8 cellular contexts compared by ENCODE assay signal in the genomic region with DNA sequence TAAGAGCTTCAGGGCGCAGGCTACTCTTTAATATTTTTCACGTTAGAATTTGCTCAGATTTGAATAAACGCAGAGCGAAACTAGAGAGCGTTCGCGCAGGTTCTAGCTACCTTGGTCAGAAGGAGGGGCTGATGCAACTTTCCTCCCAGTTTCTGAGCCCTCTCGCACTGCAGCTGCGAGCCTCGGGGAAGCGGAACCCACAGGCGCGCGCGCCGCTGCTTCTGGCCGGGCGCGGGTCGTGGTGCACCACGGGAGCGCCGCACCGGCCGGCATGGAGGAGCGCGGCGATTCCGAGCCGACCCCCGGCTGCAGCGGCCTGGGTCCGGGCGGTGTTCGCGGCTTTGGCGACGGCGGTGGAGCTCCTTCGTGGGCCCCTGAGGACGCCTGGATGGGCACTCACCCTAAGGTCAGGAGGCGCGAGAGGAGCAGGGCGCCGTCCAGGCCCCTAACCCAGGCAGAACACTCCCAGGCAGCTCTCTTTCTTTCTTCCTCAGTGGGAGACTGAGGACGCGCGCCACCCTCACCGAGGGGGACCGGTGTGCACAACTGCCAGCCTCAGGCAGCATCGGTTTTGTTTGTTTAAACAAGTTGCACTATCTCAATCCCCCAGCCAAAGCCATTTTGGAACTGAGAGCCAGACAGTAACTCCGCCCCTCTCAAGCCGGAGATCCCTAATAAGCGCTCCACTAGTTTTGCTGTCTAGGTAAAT. TPM values are rescaled to one million over a fixed set of nuclear protein-coding genes. Genes with fewer than 3 reads are reported as not detected.
A peak's percentile ranks its signal among the peaks of the same experiment; 100 is the strongest.
DNase-seq lines count a peak whose midpoint lies in the region; ATAC-seq, FAIRE-seq and TF ChIP-seq lines count a peak whose summit lies in the region.

TSS of gene TSEN15 (plus strand) at position 246 of the 709 bp plus-strand sequence. CDS start at position 272, 26 bp downstream.

- ATAC-seq in HG02759 (IDR thresholded peaks at IDR 0.05; ENCODE audit: unreplicated experiment), result peak; percentile 99
- peak; percentile 99 to 100 for ATAC-seq in right cardiac atrium

- intact Hi-C loops in right cardiac atrium (cut with DNase I), result no loop called here

- no peaks in the 10 kb centered on the region for H3K9me3 Mint-ChIP-seq in T-helper 1 cell treated with Interleukin-12 subunit alpha and Interleukin-12 subunit beta and Interleukin-4 antibody, amounts not matched to agents 30 μg/mL and 1 μg/mL, for 36 hours

- H3K4me1 ChIP-seq in right cardiac atrium (ENCODE audit: control insufficient read depth, insufficient read depth, low read length), result peaks cover 3% of the 10 kb centered on the region

- TF ChIP-seq POLR2A in GM12891 (IDR thresholded peaks at IDR 0.05; ENCODE audit: low read depth, low read length), result peak; percentile 81

- no peak for FAIRE-seq in GM12891 (lab: Jason Lieb, UNC)

- H3K4me3 Mint-ChIP-seq in T-helper 1 cell treated with Interleukin-12 subunit alpha and Interleukin-12 subunit beta and Interleukin-4 antibody, amounts not matched to agents 30 μg/mL and 1 μg/mL, for 36 hours, result peak within 1 kb of the TSS; percentile 97

- WGBS in right cardiac atrium, result 0% methylated on average over 54 of the region's 54 CpGs

- peak within 1 kb of the TSS; percentile 75 for H3K27ac ChIP-seq in right cardiac atrium (ENCODE audit: low read length)

- H3K9me3 ChIP-seq in right cardiac atrium (ENCODE audit: control insufficient read depth, low read length), result no peaks in the 10 kb centered on the region

- H3K4me1 Mint-ChIP-seq in T-helper 1 cell treated with Interleukin-12 subunit alpha and Interleukin-12 subunit beta and Interleukin-4 antibody, amounts not matched to agents 30 μg/mL and 1 μg/mL, for 36 hours (ENCODE audit: low read depth), result peaks cover 34% of the 10 kb centered on the region

- peaks cover 14% of the 10 kb centered on the region for H3K36me3 Mint-ChIP-seq in T-helper 1 cell treated with Interleukin-12 subunit alpha and Interleukin-12 subunit beta and Interleukin-4 antibody, amounts not matched to agents 30 μg/mL and 1 μg/mL, for 36 hours (ENCODE audit: low read depth)

- peak within 1 kb of the TSS; percentile 71 for H3K4me3 ChIP-seq in right cardiac atrium (ENCODE audit: low read length)

- H3K27me3 Mint-ChIP-seq in T-helper 1 cell treated with Interleukin-12 subunit alpha and Interleukin-12 subunit beta and Interleukin-4 antibody, amounts not matched to agents 30 μg/mL and 1 μg/mL, for 36 hours (ENCODE audit: low read depth), result peaks cover 21% of the 10 kb centered on the region

- no peaks in the 10 kb centered on the region for H3K27me3 ChIP-seq in right cardiac atrium (ENCODE audit: control insufficient read depth, insufficient read depth)

- DNase-seq in GM12891 (ENCODE audit: insufficient read length, low spot score) (peak; percentile 62), NCI-H1417 (lab: John Stamatoyannopoulos, UW) (peak; percentile 94), amniotic stem cell (lab: John Stamatoyannopoulos, UW) (peak; percentile 51), right cardiac atrium (peak; percentile 82 to 91 (median 89)), retina (peak; percentile 92), OCI-M2 (lab: John Stamatoyannopoulos, UW; ENCODE audit: unreplicated experiment) (no peak)

- peak within 1 kb of the TSS; percentile 96 for H3K27ac Mint-ChIP-seq in T-helper 1 cell treated with Interleukin-12 subunit alpha and Interleukin-12 subunit beta and Interleukin-4 antibody, amounts not matched to agents 30 μg/mL and 1 μg/mL, for 36 hours

TF ChIP-seq in GM12891, 5 proteins besides CTCF, POLR2A, EP300 and RAD21:
- peak; percentile 87 for TF ChIP-seq TAF1 (IDR thresholded peaks at IDR 0.05; ENCODE audit: low read depth, low read length)
- peak; percentile 73 for TF ChIP-seq POLR2AphosphoS5 (IDR thresholded peaks at IDR 0.05; ENCODE audit: low read depth, low read length)
- TF ChIP-seq POU2F2 (IDR thresholded peaks at IDR 0.05; ENCODE audit: low read depth, low read length), result peak; percentile 65; the same call in 1 of the 2 replicates
- peak; percentile 21; the same call in 1 of the 2 replicates for TF ChIP-seq SPI1 (IDR thresholded peaks at IDR 0.05; ENCODE audit: low read depth, low read length)
- TF ChIP-seq PAX5 (IDR thresholded peaks at IDR 0.05; ENCODE audit: insufficient read depth, low read length, severe bottlenecking), result peak; percentile 6

RNA-seq across cellular contexts. Expression of gene TSEN15, which starts in this region (rescaled TPM):
- polyA plus RNA-seq in GM12891 (2012; ENCODE audit: low read depth, missing spikeins), result 14.7 TPM
- 10 to 100 TPM; 22.4 to 24.9 (median 23.6) TPM for total RNA-seq in right cardiac atrium
- polyA plus RNA-seq in right cardiac atrium, result 24.4 TPM
